In genomic region chr2:17475285-17475684, GRCh38 we compare ENCODE assay signal across 19 cellular contexts. TPM values are rescaled to one million over a fixed set of nuclear protein-coding genes. Genes with fewer than 3 reads are reported as not detected.
"Had no signal": no experiment of that assay in that cellular context is flagged by ENCODE, and none has a peak within 500 bp of the region (broad histone marks: within the 10 kb centered on the region; RNA-seq: fewer than 3 reads in every experiment).

No MANE protein-coding gene starts in this region.

- ATAC-seq: activated T-cell treated with anti-CD3 and anti-CD28 coated beads, Interleukin-2, amount 50 U/mL, for 4 hours; heart left ventricle; left lobe of liver; psoas muscle; sciatic nerve; stimulated activated naive B cell treated with anti-CD40 and anti-IgM and Interleukin-4, amounts not matched to agents 10 μg/mL and 1 μg/mL and 100 μg/mL, for 72 hours had no signal

- H3K27ac ChIP-seq: dorsolateral prefrontal cortex, heart left ventricle, psoas muscle, spleen had no signal

- H3K36me3 ChIP-seq: esophagus squamous epithelium, heart left ventricle, spleen had no signal

- H3K4me3 ChIP-seq: dorsolateral prefrontal cortex, esophagus squamous epithelium, heart left ventricle, psoas muscle, spleen had no signal

- H3K27me3 ChIP-seq: esophagus squamous epithelium, heart left ventricle, spleen had no signal

- H3K36me3 Mint-ChIP-seq: activated naive CD8-positive, alpha-beta T cell had no signal

- H3K4me1 ChIP-seq: psoas muscle, spleen had no signal

- H3K4me3 Mint-ChIP-seq: activated naive CD8-positive, alpha-beta T cell; activated T-cell treated with anti-CD3 and anti-CD28 coated beads, Interleukin-2, amount 50 U/mL, for 4 hours; nephron; stimulated activated naive B cell treated with anti-CD40 and anti-IgM and Interleukin-4, amounts not matched to agents 10 μg/mL and 1 μg/mL and 100 μg/mL, for 72 hours; type B pancreatic cell had no signal

- H3K27ac Mint-ChIP-seq: activated naive CD8-positive, alpha-beta T cell; nephron; stimulated activated naive B cell treated with anti-CD40 and anti-IgM and Interleukin-4, amounts not matched to agents 10 μg/mL and 1 μg/mL and 100 μg/mL, for 72 hours; type B pancreatic cell had no signal

- DNase-seq: activated CD4-positive, alpha-beta T cell treated with anti-CD3 and anti-CD28 coated beads, Interleukin-2, amount 50 U/mL, for 48 hours; activated CD4-positive, CD25-positive, alpha-beta regulatory T cell treated with anti-CD3 and anti-CD28 coated beads, Interleukin-2, amount 50 U/mL, for 72 hours; activated effector memory CD4-positive, alpha-beta T cell treated with anti-CD3 and anti-CD28 coated beads, Interleukin-2, amount 50 U/mL, for 16 hours; activated T-cell treated with anti-CD3 and anti-CD28 coated beads, Interleukin-2, amount 50 U/mL, for 4 hours; anterior cingulate cortex; dorsolateral prefrontal cortex; esophagus squamous epithelium; heart left ventricle; psoas muscle; spleen; stimulated activated CD4-positive, alpha-beta T cell treated with anti-CD3 and anti-CD28 coated beads, Interleukin-1b, Interleukin-23, amount 100 ng/mL, for 48 hours; stimulated activated naive B cell treated with anti-CD40 and anti-IgM and Interleukin-4, amounts not matched to agents 10 μg/mL and 1 μg/mL and 100 μg/mL, for 72 hours had no signal

- H3K4me1 Mint-ChIP-seq: nephron; stimulated activated naive B cell treated with anti-CD40 and anti-IgM and Interleukin-4, amounts not matched to agents 10 μg/mL and 1 μg/mL and 100 μg/mL, for 72 hours had no signal

- H3K27me3 Mint-ChIP-seq: activated naive CD8-positive, alpha-beta T cell had no signal

RNA-seq across cellular contexts. Expression of gene RAD51AP2, which starts 43.0 kb away (rescaled TPM):
- total RNA-seq: activated T-cell treated with anti-CD3 and anti-CD28 coated beads, Interleukin-2, amount 50 U/mL, for 4 hours; omental fat pad; sciatic nerve; spleen; subcutaneous adipose tissue had no signal
- polyA plus RNA-seq: spleen had no signal
